ENCODE assay signal across 26 cellular contexts in the genomic region with DNA sequence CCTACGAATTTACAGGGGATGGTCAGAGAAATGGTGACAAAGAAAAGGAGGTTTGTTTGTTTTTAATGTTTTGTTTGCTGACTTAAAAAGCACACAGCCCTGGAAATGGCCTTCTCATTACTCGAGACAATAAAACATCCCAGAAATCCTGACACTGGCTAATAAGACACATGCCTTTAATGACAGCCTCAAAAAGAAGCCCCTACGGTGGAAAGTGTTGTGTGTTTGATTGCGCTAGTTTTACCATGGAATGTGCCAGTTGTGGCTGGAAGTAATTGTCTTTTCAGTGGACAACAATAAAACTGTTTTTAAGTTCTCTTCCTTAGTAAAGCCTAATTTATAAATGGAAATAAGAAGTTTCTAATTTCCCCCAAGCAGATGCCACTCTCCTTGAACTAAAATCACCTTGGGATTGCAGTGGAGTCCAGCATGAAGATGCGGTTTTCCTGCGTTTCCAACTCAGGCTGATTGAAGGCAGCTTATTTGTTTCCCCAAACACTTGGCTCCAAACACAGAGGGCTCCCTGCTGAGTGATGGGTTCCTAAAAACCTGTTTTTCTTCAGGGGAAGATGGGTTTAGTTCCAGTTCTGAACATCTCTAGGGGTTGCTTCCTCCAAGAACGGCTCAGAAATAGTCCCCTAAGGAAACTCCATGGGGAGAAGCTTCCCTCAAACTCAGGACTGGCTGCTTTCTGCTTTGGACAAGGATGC. TPM values are rescaled to one million over a fixed set of nuclear protein-coding genes. Genes with fewer than 3 reads are reported as not detected.
DNase-seq lines count a peak whose midpoint lies in the region; ATAC-seq, FAIRE-seq and TF ChIP-seq lines count a peak whose summit lies in the region.
"Had no signal": no experiment of that assay in that cellular context is flagged by ENCODE, and none has a peak within 500 bp of the region (broad histone marks: within the 10 kb centered on the region; RNA-seq: fewer than 3 reads in every experiment).

No MANE protein-coding gene starts in this region.

- H3K4me3 ChIP-seq in HEK293 (ENCODE audit: low read depth, low read length) = no peak overlapping the region
- no peak overlapping the region for H3K4me3 ChIP-seq in HepG2 (replicated peaks in 1 of 3; ENCODE audit: insufficient read depth in 1 of 3, low read depth in 2 of 3, low read length in 3 of 3)
- H3K4me3 ChIP-seq in gastrocnemius medialis = no peak overlapping the region
- H3K4me3 ChIP-seq: left lung, ovary, SJCRH30, transverse colon had no signal

- POLR2A ChIA-PET in activated CD4-positive, alpha-beta memory T cell treated with anti-CD3 and anti-CD28 coated beads for 36 hours (lab: Charles Lee) = interaction anchor here (0.9 kb wide), 1 partner anchor 9 kb away, joined by 6 read pairs; no protein-coding TSS in a partner anchor
- POLR2A ChIA-PET in activated CD4-positive, alpha-beta memory T cell treated with anti-CD3 and anti-CD28 coated beads, Interleukin-2, amount 10 ng/mL, durations not matched to agents 7 days and 5 days (lab: Charles Lee) = interaction anchor here (1.0 to 3.7 kb wide), 5 partner anchors 9 to 36 kb away, joined by 5 to 26 read pairs (median 6); no protein-coding TSS in a partner anchor
- POLR2A ChIA-PET in HEK293 (lab: Yijun Ruan, JAX) (no interaction called here), HepG2 (lab: Yijun Ruan, JAX) (no interaction called here)

- ATAC-seq in natural killer cell (no peak), HepG2 (no peak), gastrocnemius medialis (no peak)
- ATAC-seq: left lung had no signal

- 62% methylated on average over 7 of the region's 7 CpGs for WGBS in HepG2 (ENCODE audit: low lambda C conversion rate)

- intact Hi-C loops in activated CD4-positive, alpha-beta memory T cell treated with anti-CD3 and anti-CD28 coated beads for 36 hours (cut with micrococcal nuclease) = no loop called here
- intact Hi-C loops in natural killer cell (cut with micrococcal nuclease) = no loop called here
- intact Hi-C loops in HepG2 (cut with micrococcal nuclease; ENCODE audit: unreplicated experiment) = no loop called here
- intact Hi-C loops in gastrocnemius medialis (cut with DNase I; ENCODE audit: low total_unique reads) = no loop called here

- in situ Hi-C loops in HepG2 (cut with HindIII; ENCODE audit: extremely low pct_ligation_motif_present, low pct_unique_long_range_greater_than_20kb) = no loop called here
- in situ Hi-C loops in gastrocnemius medialis (cut with MboI; ENCODE audit: low sequenced_read_pairs in 4 of 4) = no loop called here

- H4K20me1 ChIP-seq in HepG2 (ENCODE audit: insufficient read depth, low read length) = no peaks in the 10 kb centered on the region

- H3K27ac ChIP-seq in HEK293 (ENCODE audit: extremely low read depth, low read depth, low read length) (no peak overlapping the region), HepG2 (ENCODE audit: extremely low read length, insufficient read depth, low read length) (no peak overlapping the region), gastrocnemius medialis (no peak overlapping the region)
- H3K27ac ChIP-seq: left lung, ovary, SJCRH30, transverse colon had no signal

- TF ChIP-seq POLR2A in HepG2 (IDR thresholded peaks at IDR 0.05; ENCODE audit: insufficient read depth in 1 of 2, low read depth in 2 of 2, low read length in 2 of 2) = no peak
- TF ChIP-seq POLR2A in gastrocnemius medialis (IDR thresholded peaks at IDR 0.05) = no peak

- DNase-seq in activated CD4-positive, alpha-beta memory T cell treated with anti-CD3 and anti-CD28 coated beads for 36 hours = no peak
- DNase-seq in activated CD4-positive, alpha-beta memory T cell treated with anti-CD3 and anti-CD28 coated beads, Interleukin-2, amount 10 ng/mL, durations not matched to agents 7 days and 5 days = no peak
- peak; percentile 91 for DNase-seq in cerebellar cortex (ENCODE audit: low spot score)
- no peak for DNase-seq in natural killer cell
- no peak for DNase-seq in HepG2 (ENCODE audit: low spot score)
- DNase-seq in CD1c-positive myeloid dendritic cell (ENCODE audit: extremely low spot score) = no peak
- DNase-seq in gastrocnemius medialis = no peak
- DNase-seq: activated T-cell treated with anti-CD3 and anti-CD28 coated beads, Interleukin-2, amount 50 U/mL, for 48 hours; caudate nucleus; DMS153; IMR-90; left lung; mesendoderm; NCI-H1092; NCI-H187; NCI-H526 treated with DMSO at 0.1 percent for 48 hours; ovary; retina; SJCRH30; small intestine; transverse colon had no signal

- no peaks in the 10 kb centered on the region for H3K27me3 Mint-ChIP-seq in activated CD4-positive, alpha-beta memory T cell treated with anti-CD3 and anti-CD28 coated beads for 36 hours
- H3K27me3 Mint-ChIP-seq in activated CD4-positive, alpha-beta memory T cell treated with anti-CD3 and anti-CD28 coated beads, Interleukin-2, amount 10 ng/mL, durations not matched to agents 7 days and 5 days = no peaks in the 10 kb centered on the region
- H3K27me3 Mint-ChIP-seq in natural killer cell (ENCODE audit: low read depth in 2 of 2) = no peaks in the 10 kb centered on the region

- no peak overlapping the region for H3K9ac ChIP-seq in HepG2 (ENCODE audit: insufficient read depth, low read depth, low read length)

- H3K4me3 Mint-ChIP-seq in activated CD4-positive, alpha-beta memory T cell treated with anti-CD3 and anti-CD28 coated beads for 36 hours = no peak overlapping the region
- H3K4me3 Mint-ChIP-seq in activated CD4-positive, alpha-beta memory T cell treated with anti-CD3 and anti-CD28 coated beads, Interleukin-2, amount 10 ng/mL, durations not matched to agents 7 days and 5 days = no peak overlapping the region
- H3K4me3 Mint-ChIP-seq in natural killer cell = peak overlapping the region; percentile 54
- H3K4me3 Mint-ChIP-seq: dendritic cell treated with granulocyte-macrophage colony-stimulating factor and Interleukin-4, amounts not matched to agents 40 ng/mL and 50 ng/mL, for 4 days had no signal

- no peak overlapping the region for H2AFZ ChIP-seq in HepG2 (ENCODE audit: low read length)

- H3K9me3 Mint-ChIP-seq in activated CD4-positive, alpha-beta memory T cell treated with anti-CD3 and anti-CD28 coated beads for 36 hours = no peaks in the 10 kb centered on the region
- no peaks in the 10 kb centered on the region for H3K9me3 Mint-ChIP-seq in activated CD4-positive, alpha-beta memory T cell treated with anti-CD3 and anti-CD28 coated beads, Interleukin-2, amount 10 ng/mL, durations not matched to agents 7 days and 5 days
- H3K9me3 Mint-ChIP-seq in natural killer cell = no peaks in the 10 kb centered on the region
- H3K9me3 Mint-ChIP-seq: dendritic cell treated with granulocyte-macrophage colony-stimulating factor and Interleukin-4, amounts not matched to agents 40 ng/mL and 50 ng/mL, for 4 days had no signal

- H3K36me3 ChIP-seq in HEK293 (ENCODE audit: control insufficient read depth in 2 of 2, insufficient read depth in 1 of 2, low read length in 2 of 2) (no peaks in the 10 kb centered on the region), HepG2 (replicated peaks in 1 of 2; ENCODE audit: control insufficient read depth in 1 of 2, insufficient read depth in 2 of 2, low read length in 2 of 2) (no peaks in the 10 kb centered on the region), gastrocnemius medialis (no peaks in the 10 kb centered on the region)
- H3K36me3 ChIP-seq: left lung, ovary, SJCRH30, transverse colon had no signal

- no peak for TF ChIP-seq RAD21 in HepG2 (CRISPR knock-in tag; IDR thresholded peaks at IDR 0.05)

- H3K4me1 ChIP-seq in HEK293 (ENCODE audit: control insufficient read depth, insufficient read depth, low read length) (no peaks in the 10 kb centered on the region), HepG2 (ENCODE audit: insufficient read depth, low read length) (peaks cover 7% of the 10 kb centered on the region; the same call in 1 of the 2 replicates), gastrocnemius medialis (no peaks in the 10 kb centered on the region)
- H3K4me1 ChIP-seq: left lung, SJCRH30, transverse colon had no signal

- TF ChIP-seq EP300 in HepG2 (IDR thresholded peaks at IDR 0.05; ENCODE audit: low read depth in 2 of 2, low read length in 2 of 2) = no peak
- TF ChIP-seq EP300 in HepG2 (CRISPR knock-in tag; IDR thresholded peaks at IDR 0.05; ENCODE audit: borderline replicate concordance) = no peak

- no TSS peak for BruUV-seq in HepG2 (replicated peaks; lab: Mats Ljungman, UMichigan)

- H3K36me3 Mint-ChIP-seq in activated CD4-positive, alpha-beta memory T cell treated with anti-CD3 and anti-CD28 coated beads for 36 hours = peaks cover 9% of the 10 kb centered on the region
- H3K36me3 Mint-ChIP-seq in activated CD4-positive, alpha-beta memory T cell treated with anti-CD3 and anti-CD28 coated beads, Interleukin-2, amount 10 ng/mL, durations not matched to agents 7 days and 5 days (ENCODE audit: low read depth) = peaks cover 47% of the 10 kb centered on the region
- peaks cover 7% of the 10 kb centered on the region for H3K36me3 Mint-ChIP-seq in natural killer cell

- no peak overlapping the region for H3K4me2 ChIP-seq in HepG2 (ENCODE audit: low read depth, low read length)

- peak overlapping the region; percentile 74 for H3K27ac Mint-ChIP-seq in activated CD4-positive, alpha-beta memory T cell treated with anti-CD3 and anti-CD28 coated beads for 36 hours
- H3K27ac Mint-ChIP-seq in activated CD4-positive, alpha-beta memory T cell treated with anti-CD3 and anti-CD28 coated beads, Interleukin-2, amount 10 ng/mL, durations not matched to agents 7 days and 5 days = no peak overlapping the region
- H3K27ac Mint-ChIP-seq in natural killer cell = peak overlapping the region; percentile 91 to 100
- H3K27ac Mint-ChIP-seq: dendritic cell treated with granulocyte-macrophage colony-stimulating factor and Interleukin-4, amounts not matched to agents 40 ng/mL and 50 ng/mL, for 4 days had no signal

- FAIRE-seq in HepG2 (lab: Jason Lieb, UNC) = no peak
- FAIRE-seq: H54, RCC 7860, small intestine had no signal

- H3K9me3 ChIP-seq in HEK293 (ENCODE audit: control insufficient read depth, insufficient read depth, low read depth, low read length) (no peaks in the 10 kb centered on the region), HepG2 (ENCODE audit: low read length) (no peaks in the 10 kb centered on the region), gastrocnemius medialis (no peaks in the 10 kb centered on the region)
- H3K9me3 ChIP-seq: left lung, ovary, SJCRH30, transverse colon had no signal

- peaks cover 0 to 22% of the 10 kb centered on the region in 2 experiments; a peak in 2 of 5 replicates for H3K27me3 ChIP-seq in HepG2 (ENCODE audit: control insufficient read depth in 1 of 2, insufficient read depth in 2 of 2, low read length in 2 of 2)
- no peaks in the 10 kb centered on the region for H3K27me3 ChIP-seq in gastrocnemius medialis
- H3K27me3 ChIP-seq: left lung, ovary, SJCRH30, transverse colon had no signal

- no peak for TF ChIP-seq CTCF in HEK293 (tag by site-specific recombination; IDR thresholded peaks at IDR 0.05)
- TF ChIP-seq CTCF in natural killer cell (IDR thresholded peaks at IDR 0.05) = no peak
- TF ChIP-seq CTCF in HepG2 (CRISPR knock-in tag; IDR thresholded peaks at IDR 0.05) = no peak
- TF ChIP-seq CTCF in gastrocnemius medialis (IDR thresholded peaks at IDR 0.05 in 4 of 5, conservative IDR thresholded peaks at IDR 0.05 in 1 of 5) = no peak

- CTCF ChIA-PET in activated CD4-positive, alpha-beta memory T cell treated with anti-CD3 and anti-CD28 coated beads for 36 hours (lab: Charles Lee) = interaction anchor here (0.7 to 1.1 kb wide), 3 partner anchors 9 to 70 kb away, joined by 3 read pairs; no protein-coding TSS in a partner anchor
- CTCF ChIA-PET in activated CD4-positive, alpha-beta memory T cell treated with anti-CD3 and anti-CD28 coated beads, Interleukin-2, amount 10 ng/mL, durations not matched to agents 7 days and 5 days (lab: Charles Lee) = interaction anchor here (1.4 kb wide), 1 partner anchor 8 kb away, joined by 9 read pairs; no protein-coding TSS in a partner anchor
- CTCF ChIA-PET in HEK293 (lab: Yijun Ruan, JAX) (interaction anchor here (0.7 to 1.2 kb wide), 4 partner anchors 9 to 296 kb away, joined by 3 to 4 read pairs (median 4); no protein-coding TSS in a partner anchor), HepG2 (lab: Yijun Ruan, JAX; ENCODE audit: low intra/inter-chr PET ratio, low total read pairs) (no interaction called here)

- no peaks in the 10 kb centered on the region for H3K79me2 ChIP-seq in HepG2 (ENCODE audit: insufficient read depth, low read length)

- peaks cover 77% of the 10 kb centered on the region for H3K4me1 Mint-ChIP-seq in activated CD4-positive, alpha-beta memory T cell treated with anti-CD3 and anti-CD28 coated beads for 36 hours (ENCODE audit: low read depth)
- peaks cover 32% of the 10 kb centered on the region for H3K4me1 Mint-ChIP-seq in activated CD4-positive, alpha-beta memory T cell treated with anti-CD3 and anti-CD28 coated beads, Interleukin-2, amount 10 ng/mL, durations not matched to agents 7 days and 5 days
- H3K4me1 Mint-ChIP-seq in natural killer cell = peaks cover 62 to 78% of the 10 kb centered on the region in 2 donors

RNA-seq across cellular contexts. Expression of gene CD247, which starts 54.3 kb away (rescaled TPM):
- total RNA-seq in activated CD4-positive, alpha-beta memory T cell treated with anti-CD3 and anti-CD28 coated beads for 36 hours = 100 to 1,000 TPM; 105 to 114 TPM
- total RNA-seq in activated CD4-positive, alpha-beta memory T cell treated with anti-CD3 and anti-CD28 coated beads, Interleukin-2, amount 10 ng/mL, durations not matched to agents 7 days and 5 days = 100 to 1,000 TPM; 239 to 242 TPM
- total RNA-seq in natural killer cell = 1,000 to 10,000 TPM; 1,027 to 1,374 (median 1,309) TPM
- total RNA-seq in HepG2 (2016; rRNA removed; fragmentation: Illumina TruSeq; extraction: Trizol) = 0.20 and 0.25 TPM in 2 replicates
- not detected in 2 replicates for total RNA-seq in HepG2 (2016; cell fraction: cytosol; rRNA removed; fragmentation: Illumina TruSeq; extraction: Trizol; ENCODE audit: low read depth)
- not detected in 2 replicates for total RNA-seq in HepG2 (2016; cell fraction: insoluble cytoplasmic fraction; rRNA removed; fragmentation: Illumina TruSeq; extraction: Trizol)
- total RNA-seq in HepG2 (2016; cell fraction: membrane; rRNA removed; fragmentation: Illumina TruSeq; extraction: Trizol) = 0.38 and 0.43 TPM in 2 replicates
- total RNA-seq in HepG2 (2016; cell fraction: nucleus; rRNA removed; fragmentation: Illumina TruSeq; extraction: Trizol) = not detected in 2 replicates
- not detected in 2 replicates for polyA plus RNA-seq in HepG2 (2011; rRNA removed)
- polyA plus RNA-seq in HepG2 (2011; cell fraction: cytosol; rRNA removed) = 0.03 TPM in 1 of 2 replicates, not detected in the other
- not detected in 2 replicates for polyA plus RNA-seq in HepG2 (2011; cell fraction: nucleus; rRNA removed)
- not detected in 2 replicates for polyA plus RNA-seq in HepG2 (2012)
- polyA plus RNA-seq in HepG2 (2016; cell fraction: cytosol; fragmentation: Illumina TruSeq; extraction: Trizol; ENCODE audit: low read depth) = not detected in 2 replicates
- 0.22 TPM in 1 of 2 replicates, not detected in the other for polyA plus RNA-seq in HepG2 (2016; cell fraction: insoluble cytoplasmic fraction; fragmentation: Illumina TruSeq; extraction: Trizol; ENCODE audit: low read depth)
- 0.16 and 0.26 TPM in 2 replicates for polyA plus RNA-seq in HepG2 (2016; cell fraction: membrane; fragmentation: Illumina TruSeq; extraction: Trizol; ENCODE audit: low read depth)
- not detected in 2 replicates for polyA plus RNA-seq in HepG2 (2016; cell fraction: nucleus; fragmentation: Illumina TruSeq; extraction: Trizol; ENCODE audit: insufficient read depth, low read depth)
- not detected in 2 replicates for polyA minus RNA-seq in HepG2 (2011; rRNA and poly(A)+ RNA removed; ENCODE audit: low replicate concordance)
- polyA minus RNA-seq in HepG2 (2011; cell fraction: cytosol; rRNA and poly(A)+ RNA removed) = not detected in 2 replicates
- polyA minus RNA-seq in HepG2 (2011; cell fraction: nucleus; rRNA and poly(A)+ RNA removed) = not detected in 2 replicates
- under 1 TPM in 1 of 4 donors, not detected in 3; 0.33 TPM for total RNA-seq in gastrocnemius medialis
- total RNA-seq: A172, IMR-90 had no signal
- polyA plus RNA-seq: IMR-90 had no signal

Comparison
In these comparisons a context has a peak if more than half of its experiments do, and no peak if none do; other contexts are left out.
1. RNA of gene CD247, which starts 54.3 kb away (total RNA-seq): 1,027 to 1,374 TPM in natural killer cell, 239 to 242 TPM in activated CD4-positive, alpha-beta memory T cell treated with anti-CD3 and anti-CD28 coated beads, Interleukin-2, amount 10 ng/mL, durations not matched to agents 7 days and 5 days and 105 to 114 TPM in activated CD4-positive, alpha-beta memory T cell treated with anti-CD3 and anti-CD28 coated beads for 36 hours; 0.20 to 0.43 TPM in HepG2 and 0.33 TPM in gastrocnemius medialis; every median in the first group is over 10 times any median in the second.
2. POLR2A ChIA-PET loops: an anchor here in activated CD4-positive, alpha-beta memory T cell treated with anti-CD3 and anti-CD28 coated beads for 36 hours (0.9 kb wide) and activated CD4-positive, alpha-beta memory T cell treated with anti-CD3 and anti-CD28 coated beads, Interleukin-2, amount 10 ng/mL, durations not matched to agents 7 days and 5 days (1.0 to 3.7 kb wide); none called in HEK293 and HepG2.